20 cellular contexts compared by ENCODE assay signal in the genomic region with DNA sequence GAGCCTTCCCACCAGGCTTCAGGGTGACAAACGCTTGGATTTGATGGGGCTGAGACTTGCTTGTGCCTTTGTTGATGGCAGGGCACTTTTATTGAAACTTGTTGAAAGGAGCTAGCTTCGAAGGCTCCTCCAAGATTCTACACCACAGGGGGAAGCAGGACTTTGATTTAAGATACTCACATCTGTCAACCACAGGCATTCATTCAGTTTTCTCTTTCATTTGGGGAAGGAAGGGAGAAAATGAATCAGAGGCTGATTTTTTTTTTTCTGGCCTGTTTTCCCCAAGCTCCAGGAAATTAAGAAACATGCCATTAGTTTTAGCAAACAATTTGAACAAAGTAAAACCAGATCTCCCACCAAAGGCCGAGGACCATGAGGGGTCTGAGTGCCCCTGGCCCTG. TPM values are rescaled to one million over a fixed set of nuclear protein-coding genes. Genes with fewer than 3 reads are reported as not detected.
DNase-seq lines count a peak whose midpoint lies in the region; ATAC-seq and TF ChIP-seq lines count a peak whose summit lies in the region.
"Had no signal": no experiment of that assay in that cellular context is flagged by ENCODE, and none has a peak within 500 bp of the region (broad histone marks: within the 10 kb centered on the region; RNA-seq: fewer than 3 reads in every experiment).

No MANE protein-coding gene starts in this region.

- H3K27me3 ChIP-seq in smooth muscle cell (ENCODE audit: low read depth), result no peaks in the 10 kb centered on the region
- H3K27me3 ChIP-seq: spleen, transverse colon had no signal

- H3K9ac ChIP-seq in SK-N-MC (ENCODE audit: insufficient read length) (no peak overlapping the region), smooth muscle cell (ENCODE audit: low read depth) (no peak overlapping the region)

- H3K36me3 ChIP-seq in SK-N-MC (ENCODE audit: insufficient read depth, low read length) (no peaks in the 10 kb centered on the region), smooth muscle cell (ENCODE audit: low read depth) (no peaks in the 10 kb centered on the region)
- H3K36me3 ChIP-seq: prostate gland, spleen, transverse colon had no signal

- H3F3A ChIP-seq in smooth muscle cell (ENCODE audit: low read depth), result no peaks in the 10 kb centered on the region

- WGBS in smooth muscle cell (ENCODE audit: low lambda C conversion rate), result 56% methylated on average over 3 of the region's 3 CpGs

- no peaks in the 10 kb centered on the region for H3K79me2 ChIP-seq in smooth muscle cell (ENCODE audit: low read depth)

- no peaks in the 10 kb centered on the region for H4K20me1 ChIP-seq in smooth muscle cell (ENCODE audit: low read depth)

- peak overlapping the region; percentile 71 for H3K4me3 ChIP-seq in SK-N-MC
- no peak overlapping the region for H3K4me3 ChIP-seq in smooth muscle cell
- H3K4me3 ChIP-seq: prostate gland, spleen, transverse colon had no signal

- H3K27ac ChIP-seq in SK-N-MC (peak overlapping the region; percentile 93), smooth muscle cell (ENCODE audit: low read depth) (no peak overlapping the region)
- H3K27ac ChIP-seq: prostate gland, spleen, transverse colon had no signal

- ATAC-seq in GM19328 (IDR thresholded peaks at IDR 0.05; ENCODE audit: unreplicated experiment) (no peak), GM21723 (IDR thresholded peaks at IDR 0.05; ENCODE audit: unreplicated experiment) (no peak), HG02763 (IDR thresholded peaks at IDR 0.05; ENCODE audit: unreplicated experiment) (no peak)
- ATAC-seq in stimulated activated naive CD8-positive, alpha-beta T cell treated with anti-CD3 and anti-CD28 coated beads, Interleukin-15, Interleukin-2, amounts not matched to agents 100 U/mL and 50 U/mL, for 24 hours, result no peak
- ATAC-seq: SK-N-SH treated with all-trans-retinoic acid at 6 μM for 48 hours had no signal

- H2AFZ ChIP-seq in smooth muscle cell (ENCODE audit: low read depth), result no peak overlapping the region

- H3K4me2 ChIP-seq in smooth muscle cell, result peak overlapping the region; percentile 17

- DNase-seq in GM04504 (ENCODE audit: low read depth) (peak; percentile 59), SK-N-MC (ENCODE audit: low read depth, low spot score) (no peak), fibroblast of peridontal ligament (ENCODE audit: extremely low read depth) (peak; percentile 77), smooth muscle cell (lab: John Stamatoyannopoulos, UW; ENCODE audit: unreplicated experiment) (no peak)
- DNase-seq in stimulated activated naive CD8-positive, alpha-beta T cell treated with anti-CD3 and anti-CD28 coated beads, Interleukin-15, Interleukin-2, amounts not matched to agents 100 U/mL and 50 U/mL, for 24 hours, result no peak
- DNase-seq: activated CD4-positive, alpha-beta T cell treated with anti-CD3 and anti-CD28 coated beads for 4 hours; activated effector memory CD4-positive, alpha-beta T cell treated with anti-CD3 and anti-CD28 coated beads, Interleukin-2, amount 50 U/mL, for 16 hours; amniotic stem cell; naive B cell; NCI-H2081; spleen; T1000; transverse colon had no signal

- no peak for TF ChIP-seq CTCF in smooth muscle cell (IDR thresholded peaks at IDR 0.05; ENCODE audit: borderline replicate concordance, insufficient read depth, poor library complexity, severe bottlenecking)

- H3K4me1 ChIP-seq in smooth muscle cell (ENCODE audit: low read depth), result peaks cover 19% of the 10 kb centered on the region
- H3K4me1 ChIP-seq: prostate gland, spleen, transverse colon had no signal

- H3K9me3 ChIP-seq in SK-N-MC (ENCODE audit: low read depth, low read length) (peaks cover 10% of the 10 kb centered on the region; the same call in 1 of the 2 replicates), smooth muscle cell (replicated peaks; ENCODE audit: low read depth) (peaks cover 8% of the 10 kb centered on the region)
- H3K9me3 ChIP-seq: prostate gland had no signal

RNA-seq across cellular contexts. Expression of a gene that starts 8.7 kb away (rescaled TPM):
- total RNA-seq in smooth muscle cell, result 8.1 and 9.4 TPM in 2 replicates
- polyA plus RNA-seq in smooth muscle cell, result 18.3 and 20.6 TPM in 2 replicates
- total RNA-seq: cerebellum, OCI-LY7 had no signal

Comparison
In these comparisons a context has a peak if more than half of its experiments do, and no peak if none do; other contexts are left out.
1. DNase-seq: peak in GM04504 (single experiment) and fibroblast of peridontal ligament (single experiment); none in SK-N-MC (single experiment), smooth muscle cell (single experiment) and stimulated activated naive CD8-positive, alpha-beta T cell treated with anti-CD3 and anti-CD28 coated beads, Interleukin-15, Interleukin-2, amounts not matched to agents 100 U/mL and 50 U/mL, for 24 hours (single experiment).